Comparison of ENCODE assay signal across 8 cellular contexts in genomic region chr16:30956601-30957455, GRCh38. TPM values are rescaled to one million over a fixed set of nuclear protein-coding genes. Genes with fewer than 3 reads are reported as not detected.
DNase-seq lines count a peak whose midpoint lies in the region; ATAC-seq lines count a peak whose summit lies in the region.

No MANE protein-coding gene starts in this region.

- no peaks in the 10 kb centered on the region for H3K9me3 Mint-ChIP-seq in activated naive CD8-positive, alpha-beta T cell treated with anti-CD3 and anti-CD28 coated beads, Interleukin-2, amount 50 U/mL, for 24 hours

- H3K9me3 ChIP-seq in MG63 = no peaks in the 10 kb centered on the region

- H3K27me3 ChIP-seq in MG63 = no peaks in the 10 kb centered on the region

- intact Hi-C loops in cardiac septum (cut with DNase I) = loop anchor here (5.0 to 10.0 kb wide), 3 partner anchors 115 to 918 kb away; partner anchors contain the start of genes ARMC5, ZNF267, ZNF646 and ZNF668
- intact Hi-C loops in posterior vena cava (cut with DNase I) = no loop called here

- H3K4me1 Mint-ChIP-seq in activated naive CD8-positive, alpha-beta T cell treated with anti-CD3 and anti-CD28 coated beads, Interleukin-2, amount 50 U/mL, for 24 hours = peaks cover 32% of the 10 kb centered on the region

- H3K27ac Mint-ChIP-seq in activated naive CD8-positive, alpha-beta T cell treated with anti-CD3 and anti-CD28 coated beads, Interleukin-2, amount 50 U/mL, for 24 hours = peak overlapping the region; percentile 99

- peak; percentile 92 for DNase-seq in DMS53 (lab: John Stamatoyannopoulos, UW)
- DNase-seq in MG63 = peak; percentile 95
- DNase-seq in SW 1271 (lab: John Stamatoyannopoulos, UW) = peak; percentile 64 to 74
- DNase-seq in activated naive CD8-positive, alpha-beta T cell treated with anti-CD3 and anti-CD28 coated beads, Interleukin-2, amount 50 U/mL, for 24 hours = peak; percentile 93
- DNase-seq in cardiac septum (ENCODE audit: low spot score) = peak; percentile 92
- DNase-seq in posterior vena cava (ENCODE audit: low spot score) = peak; percentile 96
- peak; percentile 89 for DNase-seq in ureter (ENCODE audit: low spot score)

- peak overlapping the region; percentile 93 for H3K4me3 Mint-ChIP-seq in activated naive CD8-positive, alpha-beta T cell treated with anti-CD3 and anti-CD28 coated beads, Interleukin-2, amount 50 U/mL, for 24 hours

- H3K36me3 ChIP-seq in MG63 = peaks cover 31% of the 10 kb centered on the region

- H3K4me3 ChIP-seq in MG63 = peak overlapping the region; percentile 100

- no peaks in the 10 kb centered on the region for H3K27me3 Mint-ChIP-seq in activated naive CD8-positive, alpha-beta T cell treated with anti-CD3 and anti-CD28 coated beads, Interleukin-2, amount 50 U/mL, for 24 hours

- peaks cover 27% of the 10 kb centered on the region for H3K36me3 Mint-ChIP-seq in activated naive CD8-positive, alpha-beta T cell treated with anti-CD3 and anti-CD28 coated beads, Interleukin-2, amount 50 U/mL, for 24 hours (ENCODE audit: low read depth)

- peak; percentile 41 for ATAC-seq in GM21737 (IDR thresholded peaks at IDR 0.05; ENCODE audit: unreplicated experiment)
- peak; percentile 84 for ATAC-seq in activated naive CD8-positive, alpha-beta T cell treated with anti-CD3 and anti-CD28 coated beads, Interleukin-2, amount 50 U/mL, for 24 hours

RNA-seq across cellular contexts. Expression of gene SETD1A, which starts 0.7 kb away (rescaled TPM):
- total RNA-seq in MG63 (2014; rRNA removed; shearing (Covaris generic); ENCODE audit: low replicate concordance) = 0.17 and 0.76 TPM in 2 replicates
- total RNA-seq in cardiac septum = 9.6 TPM
- total RNA-seq in posterior vena cava = 10 to 100 TPM; 11.8 to 17.7 TPM
- 19.6 TPM for total RNA-seq in ureter

RNA-seq across cellular contexts. Expression of gene ORAI3, which starts 8.0 kb away (rescaled TPM):
- 4.1 and 4.2 TPM in 2 replicates for total RNA-seq in MG63 (2014; rRNA removed; shearing (Covaris generic); ENCODE audit: low replicate concordance)
- total RNA-seq in cardiac septum (9.5 TPM), posterior vena cava (10 to 100 TPM; 11.0 to 17.5 TPM), ureter (25.9 TPM)

RNA-seq across cellular contexts. Expression of gene HSD3B7, which starts 28.2 kb away (rescaled TPM):
- total RNA-seq in MG63 (2014; rRNA removed; shearing (Covaris generic); ENCODE audit: low replicate concordance) = 2.1 and 5.0 TPM in 2 replicates
- total RNA-seq in cardiac septum (5.4 TPM), posterior vena cava (10 to 100 TPM; 38.5 to 39.2 TPM), ureter (14.8 TPM)

RNA-seq across cellular contexts. Expression of gene FBXL19, which starts 33.5 kb away (rescaled TPM):
- 19.5 and 31.2 TPM in 2 replicates for total RNA-seq in MG63 (2014; rRNA removed; shearing (Covaris generic); ENCODE audit: low replicate concordance)
- 8.0 TPM for total RNA-seq in cardiac septum
- 10 to 100 TPM; 13.7 to 14.5 TPM for total RNA-seq in posterior vena cava
- 25.7 TPM for total RNA-seq in ureter

RNA-seq across cellular contexts. Expression of gene STX1B, which starts 53.6 kb away (rescaled TPM):
- total RNA-seq in MG63 (2014; rRNA removed; shearing (Covaris generic); ENCODE audit: low replicate concordance) = not detected in 2 replicates
- 1.6 TPM for total RNA-seq in cardiac septum
- total RNA-seq in posterior vena cava = 1 to 10 TPM in 1 of 2 donors, under 1 TPM in 1; 0.95 to 1.1 TPM
- total RNA-seq in ureter = 1.6 TPM

Comparison
In these comparisons a context has a peak if more than half of its experiments do, and no peak if none do; other contexts are left out.
1. Peak in every context shown above with its lines: DNase-seq, ATAC-seq and H3K4me3 ChIP-seq.